In genomic region chr6:113772961-113773360, GRCh38 we compare ENCODE assay signal across 25 cellular contexts.
"Had no signal": no experiment of that assay in that cellular context is flagged by ENCODE, and none has a peak within 500 bp of the region (broad histone marks: within the 10 kb centered on the region; RNA-seq: fewer than 3 reads in every experiment).

No MANE protein-coding gene starts in this region.

- H3K27ac ChIP-seq: neutrophil, pancreas, prostate gland, right atrium auricular region, right lobe of liver, sigmoid colon, stomach, thoracic aorta, thyroid gland, tibial nerve, upper lobe of left lung, vagina had no signal

- H3K9me3 ChIP-seq: neutrophil, pancreas, prostate gland, right atrium auricular region, right lobe of liver, sigmoid colon, stomach, thoracic aorta, thyroid gland, tibial nerve, upper lobe of left lung, vagina had no signal

- H3K4me1 ChIP-seq: pancreas, prostate gland, right atrium auricular region, sigmoid colon, stomach, thyroid gland, tibial nerve, upper lobe of left lung, vagina had no signal

- H3K36me3 ChIP-seq: neutrophil, pancreas, prostate gland, right atrium auricular region, right lobe of liver, sigmoid colon, stomach, thoracic aorta, thyroid gland, tibial nerve, upper lobe of left lung, vagina had no signal

- H3K27me3 ChIP-seq: neutrophil, pancreas, right atrium auricular region, right lobe of liver, sigmoid colon, stomach, thyroid gland, tibial nerve, upper lobe of left lung, vagina had no signal

- FAIRE-seq: pancreas, small intestine, urothelium cell line had no signal

- DNase-seq: nephron progenitor cell; nucleus accumbens; pancreas; retina; right lobe of liver; sigmoid colon; small intestine; stimulated activated CD4-positive, alpha-beta T cell treated with anti-CD3 and anti-CD28 coated beads, Interleukin-15, amount 100 ng/mL, for 24 hours; stimulated activated CD4-positive, alpha-beta T cell treated with anti-CD3 and anti-CD28 coated beads, Interleukin-2, amount 100 ng/mL, for 24 hours; stimulated activated CD4-positive, alpha-beta T cell treated with anti-CD3 and anti-CD28 coated beads, Interleukin-2, amount 100 ng/mL, for 48 hours; stimulated activated CD4-positive, alpha-beta T cell treated with anti-CD3 and anti-CD28 coated beads, Interleukin-4, amount 100 ng/mL, for 24 hours; stimulated activated naive B cell treated with anti-CD40 and anti-IgM and Interleukin-4, amounts not matched to agents 10 μg/mL and 1 μg/mL and 100 μg/mL, for 72 hours; stimulated activated naive CD4-positive, alpha-beta T cell treated with Interleukin-2 at 50 U/mL for 16 hours; stomach; thyroid gland; upper lobe of left lung had no signal

- ATAC-seq: natural killer cell treated with Interleukin-12 subunit alpha and Interleukin-12 subunit beta and Interleukin-15 and Interleukin-18, amount 100 ng/mL, for 72 hours; pancreas; right lobe of liver; stimulated activated effector memory CD8-positive, alpha-beta T cell treated with anti-CD3 and anti-CD28 coated beads, Interleukin-12 subunit alpha, Interleukin-12 subunit beta, amount 100 ng/mL, for 72 hours; stimulated activated naive B cell treated with anti-CD40 and anti-IgM and Interleukin-4, amounts not matched to agents 10 μg/mL and 1 μg/mL and 100 μg/mL, for 72 hours had no signal

- H3K4me3 ChIP-seq: pancreas, prostate gland, right atrium auricular region, right lobe of liver, sigmoid colon, stomach, thoracic aorta, thyroid gland, tibial nerve, upper lobe of left lung, vagina had no signal
